25 cellular contexts compared by ENCODE assay signal in the genomic region with DNA sequence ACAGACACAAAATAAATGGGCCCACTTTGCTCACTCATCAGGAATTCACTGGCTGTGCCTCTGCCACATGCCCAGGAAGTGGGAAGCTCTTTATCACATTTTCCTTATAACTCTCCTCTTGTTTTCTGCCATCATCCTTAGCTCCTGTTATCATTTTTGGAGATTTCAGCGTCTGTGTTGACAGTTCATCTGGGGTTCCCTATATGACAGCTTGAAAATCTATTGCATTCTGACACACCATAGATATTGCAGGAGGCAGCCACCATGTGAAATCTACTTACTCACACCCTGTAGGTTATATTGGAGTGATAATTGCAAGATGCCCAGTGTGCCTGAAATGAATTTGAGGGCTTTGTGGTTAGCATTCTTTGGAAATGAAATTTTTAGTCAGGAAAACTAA.
"Had no signal": no experiment of that assay in that cellular context is flagged by ENCODE, and none has a peak within 500 bp of the region (broad histone marks: within the 10 kb centered on the region; RNA-seq: fewer than 3 reads in every experiment).

No MANE protein-coding gene starts in this region.

- H3K27me3 ChIP-seq: adrenal gland, body of pancreas, breast epithelium, SJCRH30 had no signal

- H3K9me3 ChIP-seq: adrenal gland, body of pancreas, breast epithelium, SJCRH30 had no signal

- H3K4me3 ChIP-seq: adrenal gland, body of pancreas, breast epithelium, SJCRH30, SK-N-MC had no signal

- H3K27ac ChIP-seq: adrenal gland, body of pancreas, breast epithelium, SJCRH30, SK-N-MC had no signal

- DNase-seq: activated CD4-positive, alpha-beta T cell treated with anti-CD3 and anti-CD28 coated beads, Interleukin-2, amount 10 ng/mL, durations not matched to agents 24 days and 14 days; activated CD4-positive, alpha-beta T cell treated with anti-CD3 and anti-CD28 coated beads, Interleukin-2, amount 50 U/mL, for 4 hours; activated CD8-positive, alpha-beta T cell treated with anti-CD3 and anti-CD28 coated beads for 36 hours; activated gamma-delta T cell; activated naive CD4-positive, alpha-beta T cell treated with anti-CD3 and anti-CD28 coated beads for 36 hours; activated T-cell treated with anti-CD3 and anti-CD28 coated beads, Interleukin-2, amount 50 U/mL, for 24 hours; adrenal gland; body of pancreas; Karpas-422; NCI-H1105; NCI-H146; NCI-H187; NCI-H2029 treated with DMSO at 0.1 percent for 48 hours; NCI-H2107; NCI-H2171 treated with DMSO at 0.1 percent for 48 hours; NCI-H2227 treated with DMSO at 0.1 percent for 48 hours; NCI-H446; NCI-H510A treated with DMSO at 0.1 percent for 48 hours; NCI-H526 treated with DMSO at 0.1 percent for 48 hours; SHP77; SJCRH30 had no signal

- H3K36me3 ChIP-seq: adrenal gland, breast epithelium had no signal

- H3K4me1 ChIP-seq: adrenal gland, body of pancreas, breast epithelium had no signal

- FAIRE-seq: astrocyte had no signal

- ATAC-seq: activated CD8-positive, alpha-beta T cell treated with anti-CD3 and anti-CD28 coated beads for 36 hours; activated naive CD4-positive, alpha-beta T cell treated with anti-CD3 and anti-CD28 coated beads, Interleukin-2, amount 50 U/mL, for 72 hours; body of pancreas had no signal
